ENCODE assay signal across 2 cellular contexts in the genomic region with DNA sequence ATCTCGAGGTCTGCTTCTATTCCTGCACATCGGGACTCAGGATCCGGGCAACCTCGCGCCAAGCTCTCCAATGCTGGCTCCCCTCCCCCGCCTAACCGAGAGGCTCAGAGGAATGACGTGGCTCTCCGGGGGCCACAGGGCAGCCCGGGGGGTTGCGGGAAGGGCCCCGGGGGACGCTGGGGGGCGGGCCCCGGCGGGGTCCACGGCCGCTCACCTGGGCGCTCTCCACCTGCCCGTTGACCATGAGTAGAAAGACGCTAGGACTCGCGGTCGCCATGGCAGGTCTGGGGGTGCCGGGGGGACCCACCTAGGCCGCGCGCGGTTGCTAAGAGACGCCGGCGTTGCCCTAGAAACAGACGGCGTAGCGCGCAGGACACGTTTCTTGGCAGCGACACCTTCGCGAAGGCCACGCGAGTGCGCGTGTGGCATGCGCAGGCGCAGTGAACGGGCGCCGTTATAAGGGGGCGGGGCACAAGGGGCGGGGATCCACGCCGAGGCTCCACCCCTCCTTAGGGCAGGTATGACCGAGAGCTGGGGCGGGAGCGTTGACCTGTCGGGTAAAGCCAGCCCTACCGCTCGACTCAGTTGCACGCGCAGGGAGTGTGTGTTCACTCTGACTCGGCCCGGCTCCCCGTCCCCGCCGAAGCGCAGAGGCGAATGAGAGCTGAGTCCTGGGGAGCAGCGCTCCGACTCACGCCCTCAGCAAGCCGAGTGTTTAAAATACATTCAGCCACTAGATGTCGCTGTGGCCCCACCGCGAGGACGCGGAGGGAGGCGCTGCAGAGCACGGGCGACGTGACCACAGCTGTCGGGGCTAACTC.
TF ChIP-seq lines count a peak whose summit lies in the region.

A gene with protein sequence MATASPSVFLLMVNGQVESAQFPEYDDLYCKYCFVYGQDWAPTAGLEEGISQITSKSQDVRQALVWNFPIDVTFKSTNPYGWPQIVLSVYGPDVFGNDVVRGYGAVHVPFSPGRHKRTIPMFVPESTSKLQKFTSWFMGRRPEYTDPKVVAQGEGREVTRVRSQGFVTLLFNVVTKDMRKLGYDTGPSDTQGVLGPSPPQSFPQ (minus strand): TSS at position 431 of the 821 bp plus-strand sequence. CDS start 154 bp downstream, at position 277.

TF ChIP-seq in HEK293, 187 proteins besides CTCF, POLR2A, EP300 and RAD21 (continued from another document and continues in another):
- TF ChIP-seq, protein P1, sequence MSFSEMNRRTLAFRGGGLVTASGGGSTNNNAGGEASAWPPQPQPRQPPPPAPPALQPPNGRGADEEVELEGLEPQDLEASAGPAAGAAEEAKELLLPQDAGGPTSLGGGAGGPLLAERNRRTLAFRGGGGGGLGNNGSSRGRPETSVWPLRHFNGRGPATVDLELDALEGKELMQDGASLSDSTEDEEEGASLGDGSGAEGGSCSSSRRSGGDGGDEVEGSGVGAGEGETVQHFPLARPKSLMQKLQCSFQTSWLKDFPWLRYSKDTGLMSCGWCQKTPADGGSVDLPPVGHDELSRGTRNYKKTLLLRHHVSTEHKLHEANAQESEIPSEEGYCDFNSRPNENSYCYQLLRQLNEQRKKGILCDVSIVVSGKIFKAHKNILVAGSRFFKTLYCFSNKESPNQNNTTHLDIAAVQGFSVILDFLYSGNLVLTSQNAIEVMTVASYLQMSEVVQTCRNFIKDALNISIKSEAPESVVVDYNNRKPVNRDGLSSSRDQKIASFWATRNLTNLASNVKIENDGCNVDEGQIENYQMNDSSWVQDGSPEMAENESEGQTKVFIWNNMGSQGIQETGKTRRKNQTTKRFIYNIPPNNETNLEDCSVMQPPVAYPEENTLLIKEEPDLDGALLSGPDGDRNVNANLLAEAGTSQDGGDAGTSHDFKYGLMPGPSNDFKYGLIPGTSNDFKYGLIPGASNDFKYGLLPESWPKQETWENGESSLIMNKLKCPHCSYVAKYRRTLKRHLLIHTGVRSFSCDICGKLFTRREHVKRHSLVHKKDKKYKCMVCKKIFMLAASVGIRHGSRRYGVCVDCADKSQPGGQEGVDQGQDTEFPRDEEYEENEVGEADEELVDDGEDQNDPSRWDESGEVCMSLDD (tag by site-specific recombination; IDR thresholded peaks at IDR 0.05), result peak; percentile 99
- TF ChIP-seq MYNN (tag by site-specific recombination; IDR thresholded peaks at IDR 0.05; ENCODE audit: borderline replicate concordance) (peak; percentile 100), KLF9 (tag by site-specific recombination; IDR thresholded peaks at IDR 0.05; ENCODE audit: low read depth) (peak; percentile 99), ZNF169 (tag by site-specific recombination; IDR thresholded peaks at IDR 0.05) (no peak), KLF1 (tag by site-specific recombination; IDR thresholded peaks at IDR 0.05) (peak; percentile 53), ZNF341 (tag by site-specific recombination; IDR thresholded peaks at IDR 0.05; ENCODE audit: low read depth) (peak; percentile 97), ZNF629 (tag by site-specific recombination; IDR thresholded peaks at IDR 0.05) (peak; percentile 81), ZNF16 (tag by site-specific recombination; IDR thresholded peaks at IDR 0.05; ENCODE audit: low read depth) (no peak), ZNF701 (tag by site-specific recombination; IDR thresholded peaks at IDR 0.05) (no peak), ZBTB7A (tag by site-specific recombination; IDR thresholded peaks at IDR 0.05; ENCODE audit: low read depth) (peak; percentile 69; the same call in 1 of the 2 replicates), ZNF114 (tag by site-specific recombination; IDR thresholded peaks at IDR 0.05) (no peak), ZFHX2 (tag by site-specific recombination; conservative IDR thresholded peaks at IDR 0.05) (0 out of 2 replicates have a peak, but pooled peaks have one; percentile 14), ZNF610 (tag by site-specific recombination; IDR thresholded peaks at IDR 0.05; ENCODE audit: borderline replicate concordance) (peak; percentile 26; the same call in 1 of the 2 replicates), KLF10 (tag by site-specific recombination; IDR thresholded peaks at IDR 0.05) (peak; percentile 53; the same call in 1 of the 2 replicates), HOXA7 (CRISPR knock-in tag; IDR thresholded peaks at IDR 0.05; ENCODE audit: borderline replicate concordance) (no peak), ZNF292 (tag by site-specific recombination; IDR thresholded peaks at IDR 0.05; ENCODE audit: borderline replicate concordance, low read depth) (no peak), ZNF10 (tag by site-specific recombination; IDR thresholded peaks at IDR 0.05) (0 out of 2 replicates have a peak, but pooled peaks have one; percentile 26), ZNF510 (tag by site-specific recombination; IDR thresholded peaks at IDR 0.05; ENCODE audit: insufficient replicate concordance) (no peak), OSR2 (tag by site-specific recombination; IDR thresholded peaks at IDR 0.05) (no peak), ZSCAN30 (tag by site-specific recombination; IDR thresholded peaks at IDR 0.05) (peak; percentile 61; the same call in 1 of the 2 replicates), YY2 (tag by site-specific recombination; IDR thresholded peaks at IDR 0.05) (no peak)
- TF ChIP-seq, protein P2, sequence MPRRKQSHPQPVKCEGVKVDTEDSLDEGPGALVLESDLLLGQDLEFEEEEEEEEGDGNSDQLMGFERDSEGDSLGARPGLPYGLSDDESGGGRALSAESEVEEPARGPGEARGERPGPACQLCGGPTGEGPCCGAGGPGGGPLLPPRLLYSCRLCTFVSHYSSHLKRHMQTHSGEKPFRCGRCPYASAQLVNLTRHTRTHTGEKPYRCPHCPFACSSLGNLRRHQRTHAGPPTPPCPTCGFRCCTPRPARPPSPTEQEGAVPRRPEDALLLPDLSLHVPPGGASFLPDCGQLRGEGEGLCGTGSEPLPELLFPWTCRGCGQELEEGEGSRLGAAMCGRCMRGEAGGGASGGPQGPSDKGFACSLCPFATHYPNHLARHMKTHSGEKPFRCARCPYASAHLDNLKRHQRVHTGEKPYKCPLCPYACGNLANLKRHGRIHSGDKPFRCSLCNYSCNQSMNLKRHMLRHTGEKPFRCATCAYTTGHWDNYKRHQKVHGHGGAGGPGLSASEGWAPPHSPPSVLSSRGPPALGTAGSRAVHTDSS (tag by site-specific recombination; IDR thresholded peaks at IDR 0.05), result no peak
- TF ChIP-seq, protein P3, sequence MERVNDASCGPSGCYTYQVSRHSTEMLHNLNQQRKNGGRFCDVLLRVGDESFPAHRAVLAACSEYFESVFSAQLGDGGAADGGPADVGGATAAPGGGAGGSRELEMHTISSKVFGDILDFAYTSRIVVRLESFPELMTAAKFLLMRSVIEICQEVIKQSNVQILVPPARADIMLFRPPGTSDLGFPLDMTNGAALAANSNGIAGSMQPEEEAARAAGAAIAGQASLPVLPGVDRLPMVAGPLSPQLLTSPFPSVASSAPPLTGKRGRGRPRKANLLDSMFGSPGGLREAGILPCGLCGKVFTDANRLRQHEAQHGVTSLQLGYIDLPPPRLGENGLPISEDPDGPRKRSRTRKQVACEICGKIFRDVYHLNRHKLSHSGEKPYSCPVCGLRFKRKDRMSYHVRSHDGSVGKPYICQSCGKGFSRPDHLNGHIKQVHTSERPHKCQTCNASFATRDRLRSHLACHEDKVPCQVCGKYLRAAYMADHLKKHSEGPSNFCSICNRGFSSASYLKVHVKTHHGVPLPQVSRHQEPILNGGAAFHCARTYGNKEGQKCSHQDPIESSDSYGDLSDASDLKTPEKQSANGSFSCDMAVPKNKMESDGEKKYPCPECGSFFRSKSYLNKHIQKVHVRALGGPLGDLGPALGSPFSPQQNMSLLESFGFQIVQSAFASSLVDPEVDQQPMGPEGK (tag by site-specific recombination; IDR thresholded peaks at IDR 0.05), result peak; percentile 99

TF ChIP-seq in SK-N-SH, 30 proteins besides CTCF, POLR2A, EP300 and RAD21 (continued from another document):
- TF ChIP-seq SIN3A (IDR thresholded peaks at IDR 0.05; ENCODE audit: borderline replicate concordance, low read depth, low read length), result no peak
- no peak for TF ChIP-seq FOXM1 (IDR thresholded peaks at IDR 0.05; ENCODE audit: low read depth)
- TF ChIP-seq RFX5 (IDR thresholded peaks at IDR 0.05; ENCODE audit: low read length), result peak; percentile 97
- TF ChIP-seq TEAD4 (IDR thresholded peaks at IDR 0.05; ENCODE audit: borderline replicate concordance, insufficient read depth), result no peak
- no peak for TF ChIP-seq EZH2phosphoT487 (IDR thresholded peaks at IDR 0.05; ENCODE audit: borderline replicate concordance, low read depth)
